In genomic region chr2:174994381-174994780, GRCh38 we compare ENCODE assay signal across 35 cellular contexts. TPM values are rescaled to one million over a fixed set of nuclear protein-coding genes. Genes with fewer than 3 reads are reported as not detected.
DNase-seq lines count a peak whose midpoint lies in the region; ATAC-seq, FAIRE-seq and TF ChIP-seq lines count a peak whose summit lies in the region.
"Had no signal": no experiment of that assay in that cellular context is flagged by ENCODE, and none has a peak within 500 bp of the region (broad histone marks: within the 10 kb centered on the region; RNA-seq: fewer than 3 reads in every experiment).

No MANE protein-coding gene starts in this region.

- TF ChIP-seq CTCF in HepG2 (CRISPR knock-in tag; IDR thresholded peaks at IDR 0.05), result no peak
- no peak for TF ChIP-seq CTCF in right lobe of liver (IDR thresholded peaks at IDR 0.05)
- TF ChIP-seq CTCF in K562 (IDR thresholded peaks at IDR 0.05 in 2 of 3, conservative IDR thresholded peaks at IDR 0.05 in 1 of 3; ENCODE audit: insufficient read depth in 2 of 3, low read depth in 1 of 3, low read length in 3 of 3), result no peak

- in situ Hi-C loops in HepG2 (cut with HindIII; ENCODE audit: extremely low pct_ligation_motif_present, low pct_unique_long_range_greater_than_20kb) (no loop called here), K562 (cut with MboI) (no loop called here)

- H3K4me3 ChIP-seq in HepG2 (replicated peaks in 1 of 3; ENCODE audit: insufficient read depth in 1 of 3, low read depth in 2 of 3, low read length in 3 of 3) (no peak overlapping the region), right lobe of liver (no peak overlapping the region), K562 (no peak overlapping the region)
- H3K4me3 ChIP-seq: A549; BLaER1; BLaER1 treated with 17β-estradiol and CSF1 and Interleukin-3, amounts not matched to agents 10 nM and 100 nM had no signal

- H3K27me3 ChIP-seq in HepG2 (ENCODE audit: control insufficient read depth in 1 of 2, insufficient read depth in 2 of 2, low read length in 2 of 2), result peaks cover 0 to 3% of the 10 kb centered on the region in 2 experiments; a peak in 1 of 5 replicates
- H3K27me3 ChIP-seq in right lobe of liver, result no peaks in the 10 kb centered on the region
- H3K27me3 ChIP-seq in K562 (ENCODE audit: control insufficient read depth in 2 of 2, insufficient read depth in 2 of 2, low read length in 2 of 2), result peaks cover 0 to 16% of the 10 kb centered on the region in 2 experiments; a peak in 4 of 5 replicates
- H3K27me3 ChIP-seq: BE2C, BLaER1 had no signal

- H3K4me2 ChIP-seq in HepG2 (ENCODE audit: low read depth, low read length), result no peak overlapping the region
- no peak overlapping the region for H3K4me2 ChIP-seq in K562 (ENCODE audit: insufficient read depth, low read length)
- H3K4me2 ChIP-seq: A549; BLaER1; BLaER1 treated with 17β-estradiol and CSF1 and Interleukin-3, amounts not matched to agents 10 nM and 100 nM had no signal

- no peak overlapping the region for H2AFZ ChIP-seq in HepG2 (ENCODE audit: low read length)
- no peak overlapping the region for H2AFZ ChIP-seq in K562 (ENCODE audit: low read depth, low read length)

- intact Hi-C loops in HepG2 (cut with micrococcal nuclease; ENCODE audit: unreplicated experiment), result no loop called here
- intact Hi-C loops in right lobe of liver (cut with DNase I), result no loop called here
- intact Hi-C loops in K562 (cut with micrococcal nuclease), result no loop called here

- H3K36me3 Mint-ChIP-seq in IgD-negative memory B cell, result no peaks in the 10 kb centered on the region
- H3K36me3 Mint-ChIP-seq: CD14-positive monocyte; CD4-positive, alpha-beta memory T cell; CD4-positive, CD25-positive, alpha-beta regulatory T cell; CD8-positive, alpha-beta memory T cell; CD8-positive, alpha-beta T cell had no signal

- H3K9me3 ChIP-seq in HepG2 (ENCODE audit: low read length) (no peaks in the 10 kb centered on the region), right lobe of liver (no peaks in the 10 kb centered on the region), K562 (replicated peaks; ENCODE audit: control insufficient read depth, insufficient read depth, low read depth, low read length) (no peaks in the 10 kb centered on the region)
- H3K9me3 ChIP-seq: A549; BE2C; BLaER1; BLaER1 treated with 17β-estradiol and CSF1 and Interleukin-3, amounts not matched to agents 10 nM and 100 nM; Caco-2 had no signal

- no peak overlapping the region for H3K27ac ChIP-seq in HepG2 (ENCODE audit: extremely low read length, insufficient read depth, low read length)
- H3K27ac ChIP-seq in right lobe of liver, result no peak overlapping the region
- no peak overlapping the region for H3K27ac ChIP-seq in K562 (ENCODE audit: extremely low read depth, low read depth, low read length)
- H3K27ac ChIP-seq: 22Rv1; A549; BLaER1; BLaER1 treated with 17β-estradiol and CSF1 and Interleukin-3, amounts not matched to agents 10 nM and 100 nM; C4-2B had no signal

- H3K36me3 ChIP-seq in HepG2 (replicated peaks in 1 of 2; ENCODE audit: control insufficient read depth in 1 of 2, insufficient read depth in 2 of 2, low read length in 2 of 2) (no peaks in the 10 kb centered on the region), right lobe of liver (no peaks in the 10 kb centered on the region), K562 (ENCODE audit: control insufficient read depth, insufficient read depth, low read length) (no peaks in the 10 kb centered on the region)
- H3K36me3 ChIP-seq: BE2C; BLaER1; BLaER1 treated with 17β-estradiol and CSF1 and Interleukin-3, amounts not matched to agents 10 nM and 100 nM had no signal

- peak overlapping the region in 2 of 3 donors; percentile 64 to 69 for H3K27ac Mint-ChIP-seq in IgD-negative memory B cell
- H3K27ac Mint-ChIP-seq: B cell; CD14-positive monocyte; CD4-positive, alpha-beta memory T cell; CD4-positive, alpha-beta T cell; CD4-positive, CD25-positive, alpha-beta regulatory T cell; CD8-positive, alpha-beta memory T cell; CD8-positive, alpha-beta T cell had no signal

- DNase-seq in HepG2 (ENCODE audit: low spot score), result no peak
- DNase-seq in right lobe of liver, result no peak
- no peak for DNase-seq in K562 (ENCODE audit: extremely low read depth in 1 of 4, low spot score in 3 of 4)
- DNase-seq in stimulated activated CD4-positive, alpha-beta T cell treated with anti-CD3 and anti-CD28 coated beads, Interleukin-4, amount 100 ng/mL, for 24 hours, result no peak
- no peak for DNase-seq in LoVo (ENCODE audit: low spot score)
- DNase-seq: 8988T; ACHN; AML-193; BE2C; C1 segment of cervical spinal cord; Caco-2; Calu3; CD4-positive, alpha-beta memory T cell; CD4-positive, alpha-beta T cell; CD4-positive, CD25-positive, alpha-beta regulatory T cell; CD8-positive, alpha-beta memory T cell; CD8-positive, alpha-beta T cell; COR-L47; DMS 273 treated with DMSO at 0.1 percent for 48 hours; DMS153; DMS53; DMS79; DMS79 treated with DMSO at 0.1 percent for 48 hours; DND-41; EL had no signal

- TF ChIP-seq RAD21 in HepG2 (CRISPR knock-in tag; IDR thresholded peaks at IDR 0.05), result no peak
- no peak for TF ChIP-seq RAD21 in K562 (CRISPR knock-in tag; conservative IDR thresholded peaks at IDR 0.05 in 1 of 2, IDR thresholded peaks at IDR 0.05 in 1 of 2)

- BruUV-seq in HepG2 (replicated peaks; lab: Mats Ljungman, UMichigan) (no TSS peak), K562 (replicated peaks; lab: Mats Ljungman, UMichigan) (no TSS peak)

- POLR2A ChIA-PET in HepG2 (lab: Yijun Ruan, JAX) (no interaction called here), K562 (lab: Yijun Ruan, JAX) (no interaction called here)

- H3K4me3 Mint-ChIP-seq in IgD-negative memory B cell, result no peak overlapping the region
- H3K4me3 Mint-ChIP-seq: B cell; CD14-positive monocyte; CD4-positive, alpha-beta memory T cell; CD4-positive, alpha-beta T cell; CD4-positive, CD25-positive, alpha-beta regulatory T cell; CD8-positive, alpha-beta memory T cell; CD8-positive, alpha-beta T cell had no signal

- H4K20me1 ChIP-seq in HepG2 (ENCODE audit: insufficient read depth, low read length), result no peaks in the 10 kb centered on the region
- no peaks in the 10 kb centered on the region; the same call in 1 of the 2 replicates for H4K20me1 ChIP-seq in K562 (replicated peaks; ENCODE audit: control insufficient read depth, insufficient read depth, low read length)
- H4K20me1 ChIP-seq: BLaER1; BLaER1 treated with 17β-estradiol and CSF1 and Interleukin-3, amounts not matched to agents 10 nM and 100 nM had no signal

- H3K79me2 ChIP-seq in HepG2 (ENCODE audit: insufficient read depth, low read length) (no peaks in the 10 kb centered on the region), K562 (ENCODE audit: control insufficient read depth, insufficient read depth, low read length) (no peaks in the 10 kb centered on the region)

- peaks cover 0 to 2% (median 1%) of the 10 kb centered on the region in 3 donors for H3K4me1 Mint-ChIP-seq in IgD-negative memory B cell
- H3K4me1 Mint-ChIP-seq: CD4-positive, CD25-positive, alpha-beta regulatory T cell had no signal

- no peaks in the 10 kb centered on the region for H3K4me1 ChIP-seq in HepG2 (ENCODE audit: insufficient read depth, low read length)
- H3K4me1 ChIP-seq in right lobe of liver, result no peaks in the 10 kb centered on the region
- H3K4me1 ChIP-seq in K562 (replicated peaks in 1 of 2; ENCODE audit: control insufficient read depth in 2 of 2, insufficient read depth in 2 of 2, low read length in 2 of 2), result no peaks in the 10 kb centered on the region
- H3K4me1 ChIP-seq: BLaER1, Caco-2 had no signal

- no peak overlapping the region for H3K9ac ChIP-seq in HepG2 (ENCODE audit: insufficient read depth, low read depth, low read length)
- no peak overlapping the region for H3K9ac ChIP-seq in K562 (ENCODE audit: insufficient read depth in 1 of 2, low read depth in 2 of 2, low read length in 2 of 2)
- H3K9ac ChIP-seq: BLaER1; BLaER1 treated with 17β-estradiol and CSF1 and Interleukin-3, amounts not matched to agents 10 nM and 100 nM had no signal

- no peak for TF ChIP-seq POLR2A in HepG2 (IDR thresholded peaks at IDR 0.05; ENCODE audit: insufficient read depth in 1 of 2, low read depth in 2 of 2, low read length in 2 of 2)
- no peak for TF ChIP-seq POLR2A in right lobe of liver (IDR thresholded peaks at IDR 0.05)
- no peak for TF ChIP-seq POLR2A in K562 (conservative IDR thresholded peaks at IDR 0.05)

- ATAC-seq in HepG2 (no peak), right lobe of liver (no peak), K562 (no peak)
- ATAC-seq: A549; CD8-positive, alpha-beta T cell had no signal

- H3K9me1 ChIP-seq in K562 (ENCODE audit: control insufficient read depth, insufficient read depth, low read length), result no peaks in the 10 kb centered on the region

- no peaks in the 10 kb centered on the region for H3K9me3 Mint-ChIP-seq in IgD-negative memory B cell
- H3K9me3 Mint-ChIP-seq: CD4-positive, alpha-beta memory T cell; CD4-positive, alpha-beta T cell; CD4-positive, CD25-positive, alpha-beta regulatory T cell; CD8-positive, alpha-beta memory T cell; CD8-positive, alpha-beta T cell had no signal

- H3K27me3 Mint-ChIP-seq in IgD-negative memory B cell, result peaks cover 3% of the 10 kb centered on the region

- no peak for FAIRE-seq in HepG2 (lab: Jason Lieb, UNC)
- FAIRE-seq in K562 (lab: Jason Lieb, UNC), result no peak
- FAIRE-seq: A204.1, A549, D721Med had no signal

- WGBS in HepG2 (ENCODE audit: low lambda C conversion rate), result 52% methylated on average over 5 of the region's 5 CpGs
- WGBS in right lobe of liver (ENCODE audit: insufficient coverage, low coverage, low lambda C conversion rate, missing lambda C conversion rate), result 97% methylated on average over 5 of the region's 5 CpGs
- 2% methylated on average over 5 of the region's 5 CpGs for WGBS in K562 (ENCODE audit: insufficient coverage, low coverage, missing lambda C conversion rate)

- CTCF ChIA-PET in HepG2 (lab: Yijun Ruan, JAX; ENCODE audit: low intra/inter-chr PET ratio, low total read pairs), result no interaction called here
- CTCF ChIA-PET in K562 (lab: Yijun Ruan, JAX; ENCODE audit: low intra/inter-chr PET ratio), result no interaction called here

- TF ChIP-seq EP300 in HepG2 (IDR thresholded peaks at IDR 0.05; ENCODE audit: low read depth in 2 of 2, low read length in 2 of 2), result no peak
- TF ChIP-seq EP300 in HepG2 (CRISPR knock-in tag; IDR thresholded peaks at IDR 0.05; ENCODE audit: borderline replicate concordance), result no peak
- TF ChIP-seq EP300 in K562 (IDR thresholded peaks at IDR 0.05; ENCODE audit: low read length), result no peak

RNA-seq across cellular contexts. Expression of gene CHN1, which starts 10.8 kb away (rescaled TPM):
- total RNA-seq in HepG2 (2016; rRNA removed; fragmentation: Illumina TruSeq; extraction: Trizol) (2.5 and 2.8 TPM in 2 replicates), right lobe of liver (1 to 10 TPM; 1.0 to 2.8 (median 1.4) TPM), K562 (2014; rRNA removed) (0.32 and 0.37 TPM in 2 replicates), K562 (2014; rRNA removed; fragmentation: Illumina TruSeq; extraction: Trizol) (0.67 and 0.87 TPM in 2 replicates), K562 (2015; rRNA removed; fragmentation: Illumina TruSeq; extraction: Trizol) (1.6 and 2.0 TPM in 2 replicates), K562 (2021) (0.94 and 1.4 TPM in 2 replicates)
- 2.8 and 3.9 TPM in 2 replicates for total RNA-seq in HepG2 (2016; cell fraction: cytosol; rRNA removed; fragmentation: Illumina TruSeq; extraction: Trizol; ENCODE audit: low read depth)
- total RNA-seq in HepG2 (2016; cell fraction: insoluble cytoplasmic fraction; rRNA removed; fragmentation: Illumina TruSeq; extraction: Trizol), result 3.0 and 3.3 TPM in 2 replicates
- 3.8 and 5.4 TPM in 2 replicates for total RNA-seq in HepG2 (2016; cell fraction: membrane; rRNA removed; fragmentation: Illumina TruSeq; extraction: Trizol)
- total RNA-seq in HepG2 (2016; cell fraction: nucleus; rRNA removed; fragmentation: Illumina TruSeq; extraction: Trizol), result 3.1 and 6.8 TPM in 2 replicates
- polyA plus RNA-seq in HepG2 (2011; rRNA removed) (2.5 and 3.5 TPM in 2 replicates), IgD-negative memory B cell (not detected), K562 (2011; rRNA removed) (0.64 and 1.2 TPM in 2 replicates), K562 (2014; fragmentation: Illumina TruSeq; extraction: Trizol) (0.54 and 1.5 TPM in 2 replicates), K562 (2014; fragmentation: Nextera tagmentation; extraction: Ambion mirVana) (under 1 TPM; 0.39 to 0.70 TPM), K562 (2014; rRNA removed) (0.17 and 1.8 TPM in 2 replicates)
- polyA plus RNA-seq in HepG2 (2011; cell fraction: cytosol; rRNA removed), result 1.3 and 3.1 TPM in 2 replicates
- 1.7 and 2.6 TPM in 2 replicates for polyA plus RNA-seq in HepG2 (2011; cell fraction: nucleus; rRNA removed)
- 1.1 and 2.4 TPM in 2 replicates for polyA plus RNA-seq in HepG2 (2012)
- 2.0 and 2.7 TPM in 2 replicates for polyA plus RNA-seq in HepG2 (2016; cell fraction: cytosol; fragmentation: Illumina TruSeq; extraction: Trizol; ENCODE audit: low read depth)
- polyA plus RNA-seq in HepG2 (2016; cell fraction: insoluble cytoplasmic fraction; fragmentation: Illumina TruSeq; extraction: Trizol; ENCODE audit: low read depth), result 3.5 and 5.4 TPM in 2 replicates
- polyA plus RNA-seq in HepG2 (2016; cell fraction: membrane; fragmentation: Illumina TruSeq; extraction: Trizol; ENCODE audit: low read depth), result 4.4 and 4.9 TPM in 2 replicates
- 3.1 and 4.3 TPM in 2 replicates for polyA plus RNA-seq in HepG2 (2016; cell fraction: nucleus; fragmentation: Illumina TruSeq; extraction: Trizol; ENCODE audit: insufficient read depth, low read depth)
- 1.2 and 14.3 TPM in 2 replicates for polyA minus RNA-seq in HepG2 (2011; rRNA and poly(A)+ RNA removed; ENCODE audit: low replicate concordance)
- 1.5 and 2.1 TPM in 2 replicates for polyA minus RNA-seq in HepG2 (2011; cell fraction: cytosol; rRNA and poly(A)+ RNA removed)
- 5.8 and 9.4 TPM in 2 replicates for polyA minus RNA-seq in HepG2 (2011; cell fraction: nucleus; rRNA and poly(A)+ RNA removed)
- total RNA-seq in K562 (2011; cell fraction: chromatin; rRNA removed; ENCODE audit: low replicate concordance), result 0.40 and 0.60 TPM in 2 replicates
- not detected in 2 replicates for total RNA-seq in K562 (2011; cell fraction: nucleolus; rRNA removed)
- total RNA-seq in K562 (2011; cell fraction: nucleoplasm; rRNA removed), result 0.99 TPM in 1 of 2 replicates, not detected in the other
- 0.57 and 0.71 TPM in 2 replicates for polyA plus RNA-seq in K562 (2011; cell fraction: cytosol; rRNA removed)
- 0.67 and 1.2 TPM in 2 replicates for polyA plus RNA-seq in K562 (2011; cell fraction: nucleus; rRNA removed)
- 0.80 and 1.2 TPM in 2 replicates for polyA plus RNA-seq in K562 (2012)
- polyA minus RNA-seq in K562 (2011; rRNA and poly(A)+ RNA removed), result 1.5 and 2.5 TPM in 2 replicates
- polyA minus RNA-seq in K562 (2011; cell fraction: cytosol; rRNA and poly(A)+ RNA removed), result 1.6 TPM in 1 of 2 replicates, not detected in the other
- 0.89 and 1.3 TPM in 2 replicates for polyA minus RNA-seq in K562 (2011; cell fraction: nucleus; rRNA and poly(A)+ RNA removed)
- polyA plus RNA-seq: CD14-positive monocyte had no signal
